ENCODE assay signal across 15 cellular contexts in the genomic region with DNA sequence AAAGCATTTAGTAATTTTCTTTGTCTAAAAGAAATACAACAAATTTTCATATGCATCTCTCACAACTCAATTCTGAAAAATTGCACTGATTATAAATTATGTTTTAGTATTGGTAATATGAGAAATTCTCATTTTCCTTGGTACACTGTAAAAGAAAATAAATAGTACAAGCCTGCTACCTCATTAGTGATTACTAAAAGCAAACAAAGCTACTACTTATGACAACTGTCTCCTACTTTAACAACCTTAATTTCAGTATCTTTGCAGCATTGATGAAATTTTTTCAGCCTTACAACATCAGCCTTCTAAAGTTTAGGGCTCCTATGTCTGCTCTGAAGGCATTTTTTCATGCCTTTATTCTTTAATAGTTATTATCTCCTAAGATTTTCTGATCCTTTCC.
A peak's percentile ranks its signal among the peaks of the same experiment; 100 is the strongest.
DNase-seq lines count a peak whose midpoint lies in the region; ATAC-seq and TF ChIP-seq lines count a peak whose summit lies in the region.
"Had no signal": no experiment of that assay in that cellular context is flagged by ENCODE, and none has a peak within 500 bp of the region (broad histone marks: within the 10 kb centered on the region; RNA-seq: fewer than 3 reads in every experiment).

No MANE protein-coding gene starts in this region.

- peaks cover 67% of the 10 kb centered on the region for H3K4me1 ChIP-seq in HEK293 (ENCODE audit: control insufficient read depth, insufficient read depth, low read length)

- H3K27me3 Mint-ChIP-seq in activated CD8-positive, alpha-beta T cell treated with anti-CD3 and anti-CD28 coated beads for 36 hours = no peaks in the 10 kb centered on the region
- no peaks in the 10 kb centered on the region for H3K27me3 Mint-ChIP-seq in activated CD8-positive, alpha-beta T cell treated with anti-CD3 and anti-CD28 coated beads, Interleukin-2, amount 10 ng/mL, durations not matched to agents 7 days and 5 days (ENCODE audit: low read depth)
- no peaks in the 10 kb centered on the region for H3K27me3 Mint-ChIP-seq in activated T-helper 17 cell treated with anti-CD3 and anti-CD28 coated beads, Interleukin-2, amount 50 U/mL, for 72 hours
- H3K27me3 Mint-ChIP-seq: CD4-positive, CD25-positive, alpha-beta regulatory T cell had no signal

- H3K4me3 ChIP-seq in HEK293 (ENCODE audit: low read depth, low read length) = no peak overlapping the region
- H3K4me3 ChIP-seq: BLaER1 treated with 17β-estradiol and CSF1 and Interleukin-3, amounts not matched to agents 10 nM and 100 nM had no signal

- no peaks in the 10 kb centered on the region for H3K9me3 Mint-ChIP-seq in activated CD8-positive, alpha-beta T cell treated with anti-CD3 and anti-CD28 coated beads for 36 hours
- H3K9me3 Mint-ChIP-seq in activated CD8-positive, alpha-beta T cell treated with anti-CD3 and anti-CD28 coated beads, Interleukin-2, amount 10 ng/mL, durations not matched to agents 7 days and 5 days (ENCODE audit: insufficient read depth) = no peaks in the 10 kb centered on the region
- no peaks in the 10 kb centered on the region for H3K9me3 Mint-ChIP-seq in activated T-helper 17 cell treated with anti-CD3 and anti-CD28 coated beads, Interleukin-2, amount 50 U/mL, for 72 hours
- no peaks in the 10 kb centered on the region for H3K9me3 Mint-ChIP-seq in stimulated activated effector memory CD8-positive, alpha-beta T cell treated with anti-CD3 and anti-CD28 coated beads, Interleukin-12 subunit alpha, Interleukin-12 subunit beta, amount 100 ng/mL, for 72 hours

- TF ChIP-seq CTCF in activated CD8-positive, alpha-beta T cell treated with anti-CD3 and anti-CD28 coated beads for 36 hours (IDR thresholded peaks at IDR 0.05) = no peak
- TF ChIP-seq CTCF in HEK293 (tag by site-specific recombination; IDR thresholded peaks at IDR 0.05) = no peak

- POLR2A ChIA-PET in activated CD8-positive, alpha-beta T cell treated with anti-CD3 and anti-CD28 coated beads for 36 hours (lab: Charles Lee) = no interaction called here
- POLR2A ChIA-PET in activated CD8-positive, alpha-beta T cell treated with anti-CD3 and anti-CD28 coated beads, Interleukin-2, amount 10 ng/mL, durations not matched to agents 7 days and 5 days (lab: Charles Lee) = no interaction called here
- POLR2A ChIA-PET in HEK293 (lab: Yijun Ruan, JAX) = no interaction called here

- no peaks in the 10 kb centered on the region for H3K9me3 ChIP-seq in HEK293 (ENCODE audit: control insufficient read depth, insufficient read depth, low read depth, low read length)
- H3K9me3 ChIP-seq: BLaER1 treated with 17β-estradiol and CSF1 and Interleukin-3, amounts not matched to agents 10 nM and 100 nM had no signal

- H3K27ac ChIP-seq in HEK293 (ENCODE audit: extremely low read depth, low read depth, low read length) = no peak overlapping the region
- H3K27ac ChIP-seq: BLaER1 treated with 17β-estradiol and CSF1 and Interleukin-3, amounts not matched to agents 10 nM and 100 nM had no signal

- intact Hi-C loops in activated CD8-positive, alpha-beta T cell treated with anti-CD3 and anti-CD28 coated beads for 36 hours (cut with micrococcal nuclease) = no loop called here

- no peak for DNase-seq in activated CD8-positive, alpha-beta T cell treated with anti-CD3 and anti-CD28 coated beads for 36 hours
- DNase-seq in activated CD8-positive, alpha-beta T cell treated with anti-CD3 and anti-CD28 coated beads, Interleukin-2, amount 10 ng/mL, durations not matched to agents 7 days and 5 days = no peak
- no peak for DNase-seq in stimulated activated effector memory CD8-positive, alpha-beta T cell treated with anti-CD3 and anti-CD28 coated beads, Interleukin-12 subunit alpha, Interleukin-12 subunit beta, amount 100 ng/mL, for 72 hours (ENCODE audit: low spot score in 2 of 2)
- no peak for DNase-seq in T-helper 9 cell
- DNase-seq: 8988T, Calu3, DMS 273 treated with DMSO at 0.1 percent for 48 hours, DMS79, GDM1, HCEC 1CT had no signal

- CTCF ChIA-PET in activated CD8-positive, alpha-beta T cell treated with anti-CD3 and anti-CD28 coated beads for 36 hours (lab: Charles Lee) = no interaction called here
- CTCF ChIA-PET in activated CD8-positive, alpha-beta T cell treated with anti-CD3 and anti-CD28 coated beads, Interleukin-2, amount 10 ng/mL, durations not matched to agents 7 days and 5 days (lab: Charles Lee) = no interaction called here
- CTCF ChIA-PET in HEK293 (lab: Yijun Ruan, JAX) = interaction anchor here (0.8 to 1.3 kb wide), 2 partner anchors 10 to 360 kb away, joined by 3 read pairs; no protein-coding TSS in a partner anchor

- peaks cover 22% of the 10 kb centered on the region for H3K36me3 Mint-ChIP-seq in activated CD8-positive, alpha-beta T cell treated with anti-CD3 and anti-CD28 coated beads for 36 hours (ENCODE audit: low read depth)
- H3K36me3 Mint-ChIP-seq in activated CD8-positive, alpha-beta T cell treated with anti-CD3 and anti-CD28 coated beads, Interleukin-2, amount 10 ng/mL, durations not matched to agents 7 days and 5 days (ENCODE audit: low read depth) = peaks cover 21% of the 10 kb centered on the region
- peaks cover 88% of the 10 kb centered on the region for H3K36me3 Mint-ChIP-seq in activated T-helper 17 cell treated with anti-CD3 and anti-CD28 coated beads, Interleukin-2, amount 50 U/mL, for 72 hours (ENCODE audit: low read depth)
- peaks cover 36% of the 10 kb centered on the region for H3K36me3 Mint-ChIP-seq in stimulated activated effector memory CD8-positive, alpha-beta T cell treated with anti-CD3 and anti-CD28 coated beads, Interleukin-12 subunit alpha, Interleukin-12 subunit beta, amount 100 ng/mL, for 72 hours

- H3K4me3 Mint-ChIP-seq in activated CD8-positive, alpha-beta T cell treated with anti-CD3 and anti-CD28 coated beads for 36 hours = no peak overlapping the region
- H3K4me3 Mint-ChIP-seq in activated CD8-positive, alpha-beta T cell treated with anti-CD3 and anti-CD28 coated beads, Interleukin-2, amount 10 ng/mL, durations not matched to agents 7 days and 5 days = no peak overlapping the region
- no peak overlapping the region for H3K4me3 Mint-ChIP-seq in activated T-helper 17 cell treated with anti-CD3 and anti-CD28 coated beads, Interleukin-2, amount 50 U/mL, for 72 hours
- H3K4me3 Mint-ChIP-seq in stimulated activated effector memory CD8-positive, alpha-beta T cell treated with anti-CD3 and anti-CD28 coated beads, Interleukin-12 subunit alpha, Interleukin-12 subunit beta, amount 100 ng/mL, for 72 hours = peak overlapping the region; percentile 12
- H3K4me3 Mint-ChIP-seq: CD4-positive, CD25-positive, alpha-beta regulatory T cell had no signal

- ATAC-seq in activated CD8-positive, alpha-beta T cell treated with anti-CD3 and anti-CD28 coated beads for 36 hours = no peak
- ATAC-seq in activated CD8-positive, alpha-beta T cell treated with anti-CD3 and anti-CD28 coated beads, Interleukin-2, amount 10 ng/mL, durations not matched to agents 7 days and 5 days = no peak
- no peak for ATAC-seq in activated T-helper 17 cell treated with anti-CD3 and anti-CD28 coated beads, Interleukin-2, amount 50 U/mL, for 72 hours (replicated peaks)
- ATAC-seq in stimulated activated effector memory CD8-positive, alpha-beta T cell treated with anti-CD3 and anti-CD28 coated beads, Interleukin-12 subunit alpha, Interleukin-12 subunit beta, amount 100 ng/mL, for 72 hours = no peak
- no peak for ATAC-seq in GM21423 (IDR thresholded peaks at IDR 0.05; ENCODE audit: unreplicated experiment)

- no peaks in the 10 kb centered on the region for H3K36me3 ChIP-seq in HEK293 (ENCODE audit: control insufficient read depth in 2 of 2, insufficient read depth in 1 of 2, low read length in 2 of 2)

- H3K4me1 Mint-ChIP-seq in activated CD8-positive, alpha-beta T cell treated with anti-CD3 and anti-CD28 coated beads for 36 hours (ENCODE audit: low read depth) = peaks cover 12% of the 10 kb centered on the region
- no peaks in the 10 kb centered on the region for H3K4me1 Mint-ChIP-seq in activated CD8-positive, alpha-beta T cell treated with anti-CD3 and anti-CD28 coated beads, Interleukin-2, amount 10 ng/mL, durations not matched to agents 7 days and 5 days (ENCODE audit: low read depth)
- peaks cover 9% of the 10 kb centered on the region for H3K4me1 Mint-ChIP-seq in activated T-helper 17 cell treated with anti-CD3 and anti-CD28 coated beads, Interleukin-2, amount 50 U/mL, for 72 hours
- H3K4me1 Mint-ChIP-seq in stimulated activated effector memory CD8-positive, alpha-beta T cell treated with anti-CD3 and anti-CD28 coated beads, Interleukin-12 subunit alpha, Interleukin-12 subunit beta, amount 100 ng/mL, for 72 hours = peaks cover 12% of the 10 kb centered on the region

- peak overlapping the region; percentile 27 for H3K27ac Mint-ChIP-seq in activated CD8-positive, alpha-beta T cell treated with anti-CD3 and anti-CD28 coated beads for 36 hours
- H3K27ac Mint-ChIP-seq in activated CD8-positive, alpha-beta T cell treated with anti-CD3 and anti-CD28 coated beads, Interleukin-2, amount 10 ng/mL, durations not matched to agents 7 days and 5 days = no peak overlapping the region
- peak overlapping the region; percentile 61 for H3K27ac Mint-ChIP-seq in activated T-helper 17 cell treated with anti-CD3 and anti-CD28 coated beads, Interleukin-2, amount 50 U/mL, for 72 hours
- H3K27ac Mint-ChIP-seq in stimulated activated effector memory CD8-positive, alpha-beta T cell treated with anti-CD3 and anti-CD28 coated beads, Interleukin-12 subunit alpha, Interleukin-12 subunit beta, amount 100 ng/mL, for 72 hours = peak overlapping the region; percentile 71

TF ChIP-seq in HEK293, 187 proteins besides CTCF, POLR2A, EP300 and RAD21 (continues in another document):
- TF ChIP-seq FEZF1 (tag by site-specific recombination; IDR thresholded peaks at IDR 0.05) (peak; percentile 26; the same call in 1 of the 2 replicates), IKZF3 (tag by site-specific recombination; IDR thresholded peaks at IDR 0.05) (0 out of 2 replicates have a peak, but pooled peaks have one; percentile 42), TCF7L2 (IDR thresholded peaks at IDR 0.05; ENCODE audit: borderline replicate concordance, low read depth, low read length) (no peak), PRDM1 (tag by site-specific recombination; IDR thresholded peaks at IDR 0.05) (no peak)
- TF ChIP-seq, protein P1, sequence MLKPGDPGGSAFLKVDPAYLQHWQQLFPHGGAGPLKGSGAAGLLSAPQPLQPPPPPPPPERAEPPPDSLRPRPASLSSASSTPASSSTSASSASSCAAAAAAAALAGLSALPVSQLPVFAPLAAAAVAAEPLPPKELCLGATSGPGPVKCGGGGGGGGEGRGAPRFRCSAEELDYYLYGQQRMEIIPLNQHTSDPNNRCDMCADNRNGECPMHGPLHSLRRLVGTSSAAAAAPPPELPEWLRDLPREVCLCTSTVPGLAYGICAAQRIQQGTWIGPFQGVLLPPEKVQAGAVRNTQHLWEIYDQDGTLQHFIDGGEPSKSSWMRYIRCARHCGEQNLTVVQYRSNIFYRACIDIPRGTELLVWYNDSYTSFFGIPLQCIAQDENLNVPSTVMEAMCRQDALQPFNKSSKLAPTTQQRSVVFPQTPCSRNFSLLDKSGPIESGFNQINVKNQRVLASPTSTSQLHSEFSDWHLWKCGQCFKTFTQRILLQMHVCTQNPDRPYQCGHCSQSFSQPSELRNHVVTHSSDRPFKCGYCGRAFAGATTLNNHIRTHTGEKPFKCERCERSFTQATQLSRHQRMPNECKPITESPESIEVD (tag by site-specific recombination; IDR thresholded peaks at IDR 0.05) = peak; percentile 83
